Comparison of ENCODE assay signal across 8 cellular contexts in the genomic region with DNA sequence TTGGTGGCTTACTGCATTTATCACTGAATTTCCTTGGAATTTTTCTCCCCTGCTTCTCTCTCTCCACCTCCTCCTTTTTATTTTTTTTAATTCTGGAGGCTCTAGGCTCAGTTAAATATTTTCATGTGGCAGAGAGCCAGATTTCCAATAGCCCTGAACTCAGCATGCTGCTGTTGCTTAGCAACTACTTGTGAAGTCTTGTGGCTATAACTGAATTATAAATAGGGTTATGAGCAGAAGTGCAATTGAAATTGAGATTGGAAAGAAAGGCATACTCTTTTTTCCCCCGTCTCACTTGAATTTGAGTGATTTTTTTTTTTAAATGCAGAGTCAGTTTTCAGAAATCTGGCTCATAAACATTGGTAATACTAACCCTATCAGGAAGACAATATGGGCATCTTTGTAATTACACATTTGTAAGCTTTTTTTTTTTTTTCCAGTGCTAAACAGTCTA. TPM values are rescaled to one million over a fixed set of nuclear protein-coding genes. Genes with fewer than 3 reads are reported as not detected.
DNase-seq lines count a peak whose midpoint lies in the region; ATAC-seq and TF ChIP-seq lines count a peak whose summit lies in the region.

No MANE protein-coding gene starts in this region.

- ATAC-seq in DND-41 (ENCODE audit: insufficient read depth, low read depth) (peak; percentile 67), HG03469 (IDR thresholded peaks at IDR 0.05; ENCODE audit: unreplicated experiment) (no peak)
- peak; percentile 38 for ATAC-seq in activated T-helper 17 cell treated with anti-CD3 and anti-CD28 coated beads, Interleukin-2, amount 50 U/mL, for 72 hours (replicated peaks)

- no peaks in the 10 kb centered on the region for H3K27me3 Mint-ChIP-seq in activated T-helper 17 cell treated with anti-CD3 and anti-CD28 coated beads, Interleukin-2, amount 50 U/mL, for 72 hours

- no peak overlapping the region for H3K4me2 ChIP-seq in DND-41 (ENCODE audit: insufficient read depth, low read length)

- H3K9me3 ChIP-seq in DND-41 (ENCODE audit: insufficient read depth, low read length, severe bottlenecking) (no peaks in the 10 kb centered on the region), HAP-1 (peaks cover 2% of the 10 kb centered on the region; the same call in 1 of the 2 replicates), cardiac muscle cell (ENCODE audit: low read depth) (no peaks in the 10 kb centered on the region)

- no peak overlapping the region for H2AFZ ChIP-seq in DND-41 (ENCODE audit: low read depth, low read length)

- peak overlapping the region; percentile 90 for H3K27ac Mint-ChIP-seq in activated T-helper 17 cell treated with anti-CD3 and anti-CD28 coated beads, Interleukin-2, amount 50 U/mL, for 72 hours

- H3K27me3 ChIP-seq in DND-41 (ENCODE audit: insufficient read depth, low read length, poor library complexity) (no peaks in the 10 kb centered on the region), HAP-1 (ENCODE audit: low read depth) (no peaks in the 10 kb centered on the region), cardiac muscle cell (no peaks in the 10 kb centered on the region)

- no peak overlapping the region for H3K4me3 ChIP-seq in DND-41 (ENCODE audit: low read depth in 1 of 2, low read length in 2 of 2)
- no peak overlapping the region for H3K4me3 ChIP-seq in HAP-1
- no peak overlapping the region for H3K4me3 ChIP-seq in cardiac muscle cell
- H3K4me3 ChIP-seq in retinal pigment epithelial cell (ENCODE audit: low read length), result no peak overlapping the region

- DNase-seq in DND-41, result no peak
- DNase-seq in HAP-1 (ENCODE audit: low spot score in 2 of 2), result peak; percentile 51 to 84
- peak; percentile 81 for DNase-seq in NCI-H187 treated with DMSO at 0.1 percent for 48 hours (lab: John Stamatoyannopoulos, UW)
- peak; percentile 69 to 92 for DNase-seq in cardiac muscle cell (ENCODE audit: low read depth in 1 of 2, low spot score in 1 of 2)
- DNase-seq in retinal pigment epithelial cell (ENCODE audit: low read depth), result peak; percentile 84
- DNase-seq in HuH-7.5 (ENCODE audit: low spot score), result no peak

- peaks cover 30% of the 10 kb centered on the region for H3K4me1 ChIP-seq in DND-41 (ENCODE audit: insufficient read depth, low read length)
- H3K4me1 ChIP-seq in HAP-1, result peaks cover 18% of the 10 kb centered on the region
- peaks cover 16% of the 10 kb centered on the region for H3K4me1 ChIP-seq in cardiac muscle cell (ENCODE audit: low read depth)

- 0 out of 2 replicates have a peak overlapping the region, but pooled peaks have one; percentile 28 for H3K27ac ChIP-seq in DND-41 (ENCODE audit: low read length)
- no peak overlapping the region for H3K27ac ChIP-seq in cardiac muscle cell

- in situ Hi-C loops in HAP-1 (cut with MboI; ENCODE audit: low sequenced_read_pairs), result no loop called here

- H3K9ac ChIP-seq in DND-41 (ENCODE audit: low read depth, low read length), result no peak overlapping the region

- peak overlapping the region; percentile 99 for H3K4me3 Mint-ChIP-seq in activated T-helper 17 cell treated with anti-CD3 and anti-CD28 coated beads, Interleukin-2, amount 50 U/mL, for 72 hours

- H3K4me1 Mint-ChIP-seq in activated T-helper 17 cell treated with anti-CD3 and anti-CD28 coated beads, Interleukin-2, amount 50 U/mL, for 72 hours, result peaks cover 43% of the 10 kb centered on the region

- H3K36me3 ChIP-seq in DND-41 (ENCODE audit: insufficient read depth, low read length), result no peaks in the 10 kb centered on the region
- no peaks in the 10 kb centered on the region for H3K36me3 ChIP-seq in HAP-1 (replicated peaks)
- H3K36me3 ChIP-seq in cardiac muscle cell, result no peaks in the 10 kb centered on the region

- peaks cover 100% of the 10 kb centered on the region for H3K79me2 ChIP-seq in DND-41 (ENCODE audit: insufficient read depth, low read length)

- H3K9me3 Mint-ChIP-seq in activated T-helper 17 cell treated with anti-CD3 and anti-CD28 coated beads, Interleukin-2, amount 50 U/mL, for 72 hours, result no peaks in the 10 kb centered on the region

- peaks cover 71% of the 10 kb centered on the region for H3K36me3 Mint-ChIP-seq in activated T-helper 17 cell treated with anti-CD3 and anti-CD28 coated beads, Interleukin-2, amount 50 U/mL, for 72 hours (ENCODE audit: low read depth)

- no peak for TF ChIP-seq CTCF in DND-41 (IDR thresholded peaks at IDR 0.05; ENCODE audit: borderline replicate concordance, extremely low read depth, low read length, poor library complexity, severe bottlenecking)
- TF ChIP-seq CTCF in cardiac muscle cell (IDR thresholded peaks at IDR 0.05; ENCODE audit: low read depth, low read length), result no peak
- no peak for TF ChIP-seq CTCF in retinal pigment epithelial cell (conservative IDR thresholded peaks at IDR 0.05; ENCODE audit: low read depth, low read length)

- peaks cover 3% of the 10 kb centered on the region; the same call in 1 of the 2 replicates for H4K20me1 ChIP-seq in DND-41 (ENCODE audit: insufficient read depth, low read length)

RNA-seq across cellular contexts. Expression of gene ATF7IP, which starts 38.3 kb away (rescaled TPM):
- 100 to 1,000 TPM in 1 of 2 donors, 10 to 100 TPM in 1; 72.8 to 122 TPM for total RNA-seq in activated T-helper 17 cell treated with anti-CD3 and anti-CD28 coated beads, Interleukin-2, amount 50 U/mL, for 72 hours
- total RNA-seq in cardiac muscle cell, result 90.5 and 100 TPM in 2 replicates
- polyA plus RNA-seq in cardiac muscle cell, result 42.8 and 76.0 TPM in 2 replicates

Comparison
In these comparisons a context has a peak if more than half of its experiments do, and no peak if none do; other contexts are left out.
1. DNase-seq: peak in HAP-1 (2 of 2), NCI-H187 treated with DMSO at 0.1 percent for 48 hours (single experiment), cardiac muscle cell (2 of 2) and retinal pigment epithelial cell (single experiment); none in DND-41 (single experiment) and HuH-7.5 (single experiment).